In genomic region chr6:148398244-148398643, GRCh38 we compare ENCODE assay signal across 23 cellular contexts. TPM values are rescaled to one million over a fixed set of nuclear protein-coding genes. Genes with fewer than 3 reads are reported as not detected.
DNase-seq lines count a peak whose midpoint lies in the region; ATAC-seq and TF ChIP-seq lines count a peak whose summit lies in the region.
"Had no signal": no experiment of that assay in that cellular context is flagged by ENCODE, and none has a peak within 500 bp of the region (broad histone marks: within the 10 kb centered on the region; RNA-seq: fewer than 3 reads in every experiment).

No MANE protein-coding gene starts in this region.

- TF ChIP-seq CTCF in vagina (IDR thresholded peaks at IDR 0.05) (no peak), WTC11 (IDR thresholded peaks at IDR 0.05) (no peak)

- no peak overlapping the region for H3K4me3 ChIP-seq in vagina
- H3K4me3 ChIP-seq: BLaER1 treated with 17β-estradiol and CSF1 and Interleukin-3, amounts not matched to agents 10 nM and 100 nM; body of pancreas; GM23248; uterus had no signal

- no peaks in the 10 kb centered on the region for H3K27me3 ChIP-seq in vagina
- H3K27me3 ChIP-seq: BLaER1 treated with 17β-estradiol and CSF1 and Interleukin-3, amounts not matched to agents 10 nM and 100 nM; body of pancreas; uterus had no signal

- peaks cover 30% of the 10 kb centered on the region for H3K4me1 ChIP-seq in vagina
- H3K4me1 ChIP-seq: uterus had no signal

- H3K36me3 ChIP-seq in vagina = no peaks in the 10 kb centered on the region
- H3K36me3 ChIP-seq: BLaER1 treated with 17β-estradiol and CSF1 and Interleukin-3, amounts not matched to agents 10 nM and 100 nM; uterus had no signal

- H3K4me1 Mint-ChIP-seq in WTC11 = peaks cover 26% of the 10 kb centered on the region
- H3K4me1 Mint-ChIP-seq: activated CD8-positive, alpha-beta memory T cell treated with anti-CD3 and anti-CD28 coated beads, Interleukin-2, amount 10 ng/mL, durations not matched to agents 7 days and 5 days; activated naive CD8-positive, alpha-beta T cell treated with anti-CD3 and anti-CD28 coated beads, Interleukin-2, amount 10 ng/mL, durations not matched to agents 7 days and 5 days had no signal

- H3K9me3 Mint-ChIP-seq in WTC11 = no peaks in the 10 kb centered on the region
- H3K9me3 Mint-ChIP-seq: activated naive CD8-positive, alpha-beta T cell treated with anti-CD3 and anti-CD28 coated beads, Interleukin-2, amount 10 ng/mL, durations not matched to agents 7 days and 5 days; dendritic cell treated with granulocyte-macrophage colony-stimulating factor and Interleukin-4, amounts not matched to agents 40 ng/mL and 50 ng/mL, for 4 days; mesothelial cell of epicardium had no signal

- no peak overlapping the region for H3K4me3 Mint-ChIP-seq in WTC11
- H3K4me3 Mint-ChIP-seq: activated CD8-positive, alpha-beta memory T cell treated with anti-CD3 and anti-CD28 coated beads, Interleukin-2, amount 10 ng/mL, durations not matched to agents 7 days and 5 days; activated naive CD8-positive, alpha-beta T cell treated with anti-CD3 and anti-CD28 coated beads, Interleukin-2, amount 10 ng/mL, durations not matched to agents 7 days and 5 days; dendritic cell treated with granulocyte-macrophage colony-stimulating factor and Interleukin-4, amounts not matched to agents 40 ng/mL and 50 ng/mL, for 4 days; mesothelial cell of epicardium had no signal

- DNase-seq in left ventricle myocardium superior (no peak), cardiac septum (ENCODE audit: low spot score) (no peak), inferior parietal cortex (ENCODE audit: extremely low spot score) (peak; percentile 48), pulmonary artery endothelial cell (ENCODE audit: low read depth, low spot score) (peak; percentile 74), vagina (ENCODE audit: extremely low spot score in 2 of 2) (no peak), cerebellum (ENCODE audit: low spot score) (no peak), WTC11 (ENCODE audit: low spot score) (no peak), HK-2 (ENCODE audit: unreplicated experiment) (no peak)
- DNase-seq: activated CD4-positive, alpha-beta T cell treated with anti-CD3 and anti-CD28 coated beads for 4 hours; activated CD8-positive, alpha-beta memory T cell treated with anti-CD3 and anti-CD28 coated beads, Interleukin-2, amount 10 ng/mL, durations not matched to agents 7 days and 5 days; activated naive CD8-positive, alpha-beta T cell treated with anti-CD3 and anti-CD28 coated beads, Interleukin-2, amount 10 ng/mL, durations not matched to agents 7 days and 5 days; body of pancreas; glutamatergic neuron; GM23248; NCI-H1417; NCI-H524 treated with DMSO at 0.1 percent for 48 hours; right cardiac atrium; stimulated activated naive CD4-positive, alpha-beta T cell treated with Interleukin-2 at 50 U/mL for 16 hours; SW 1271; uterus had no signal

- peak; percentile 4 for ATAC-seq in left ventricle myocardium superior
- ATAC-seq in WTC11 = no peak
- ATAC-seq: activated CD8-positive, alpha-beta memory T cell treated with anti-CD3 and anti-CD28 coated beads, Interleukin-2, amount 10 ng/mL, durations not matched to agents 7 days and 5 days; body of pancreas had no signal

- H3K36me3 Mint-ChIP-seq in WTC11 = peaks cover 3% of the 10 kb centered on the region
- H3K36me3 Mint-ChIP-seq: activated CD8-positive, alpha-beta memory T cell treated with anti-CD3 and anti-CD28 coated beads, Interleukin-2, amount 10 ng/mL, durations not matched to agents 7 days and 5 days; activated naive CD8-positive, alpha-beta T cell treated with anti-CD3 and anti-CD28 coated beads, Interleukin-2, amount 10 ng/mL, durations not matched to agents 7 days and 5 days had no signal

- TF ChIP-seq POLR2A in vagina (IDR thresholded peaks at IDR 0.05) = no peak

- no peaks in the 10 kb centered on the region for H3K27me3 Mint-ChIP-seq in WTC11 (ENCODE audit: low read depth)
- H3K27me3 Mint-ChIP-seq: activated naive CD8-positive, alpha-beta T cell treated with anti-CD3 and anti-CD28 coated beads, Interleukin-2, amount 10 ng/mL, durations not matched to agents 7 days and 5 days had no signal

- CTCF ChIA-PET in WTC11 (lab: Charles Lee) = no interaction called here

- H3K9me3 ChIP-seq in vagina = no peaks in the 10 kb centered on the region
- H3K9me3 ChIP-seq: BLaER1 treated with 17β-estradiol and CSF1 and Interleukin-3, amounts not matched to agents 10 nM and 100 nM; body of pancreas; uterus had no signal

- intact Hi-C loops in left ventricle myocardium superior (cut with micrococcal nuclease) (no loop called here), cardiac septum (cut with DNase I) (loop anchor here (2.0 kb wide), 1 partner anchor 29 kb away; no protein-coding TSS in a partner anchor), vagina (cut with DNase I) (no loop called here)

- POLR2A ChIA-PET in WTC11 (lab: Charles Lee) = no interaction called here

- peak overlapping the region; percentile 29 for H3K27ac ChIP-seq in vagina
- H3K27ac ChIP-seq: BLaER1 treated with 17β-estradiol and CSF1 and Interleukin-3, amounts not matched to agents 10 nM and 100 nM; GM23248 had no signal

- no peak overlapping the region for H3K27ac Mint-ChIP-seq in WTC11
- H3K27ac Mint-ChIP-seq: activated CD8-positive, alpha-beta memory T cell treated with anti-CD3 and anti-CD28 coated beads, Interleukin-2, amount 10 ng/mL, durations not matched to agents 7 days and 5 days; activated naive CD8-positive, alpha-beta T cell treated with anti-CD3 and anti-CD28 coated beads, Interleukin-2, amount 10 ng/mL, durations not matched to agents 7 days and 5 days; dendritic cell treated with granulocyte-macrophage colony-stimulating factor and Interleukin-4, amounts not matched to agents 40 ng/mL and 50 ng/mL, for 4 days; mesothelial cell of epicardium had no signal

TF ChIP-seq in WTC11, 78 proteins besides CTCF, POLR2A, EP300 and RAD21 (continues in another document):
- TF ChIP-seq ELF4 (CRISPR knock-in tag; IDR thresholded peaks at IDR 0.05; ENCODE audit: low read depth) = no peak
- no peak for TF ChIP-seq ETV6 (CRISPR knock-in tag; IDR thresholded peaks at IDR 0.05)
- TF ChIP-seq E2F1 (CRISPR knock-in tag; IDR thresholded peaks at IDR 0.05) = no peak
- TF ChIP-seq ZNF219 (CRISPR knock-in tag; IDR thresholded peaks at IDR 0.05; ENCODE audit: borderline replicate concordance) = no peak
- no peak for TF ChIP-seq NR3C1 (CRISPR knock-in tag; conservative IDR thresholded peaks at IDR 0.05; ENCODE audit: low read depth)
- no peak for TF ChIP-seq OVOL2 (CRISPR knock-in tag; IDR thresholded peaks at IDR 0.05; ENCODE audit: borderline replicate concordance)
- no peak for TF ChIP-seq E2F5 (CRISPR knock-in tag; IDR thresholded peaks at IDR 0.05)
- TF ChIP-seq MAX (CRISPR knock-in tag; IDR thresholded peaks at IDR 0.05) = no peak
- TF ChIP-seq ZNF671 (CRISPR knock-in tag; IDR thresholded peaks at IDR 0.05) = no peak
- TF ChIP-seq ZNF281 (CRISPR knock-in tag; IDR thresholded peaks at IDR 0.05) = no peak

RNA-seq across cellular contexts. Expression of gene SASH1, which starts 55.6 kb away (rescaled TPM):
- total RNA-seq in left ventricle myocardium superior (31.8 TPM), cardiac septum (20.5 TPM), pulmonary artery endothelial cell (89.6 and 102 TPM in 2 replicates), vagina (86.4 TPM), cerebellum (34.3 TPM), WTC11 (2021) (21.7 to 27.4 TPM (median 24.0 TPM) in 3 replicates)
- total RNA-seq: activated naive CD8-positive, alpha-beta T cell treated with anti-CD3 and anti-CD28 coated beads, Interleukin-2, amount 10 ng/mL, durations not matched to agents 7 days and 5 days had no signal

Comparison
In these comparisons a context has a peak if more than half of its experiments do, and no peak if none do; other contexts are left out.
1. DNase-seq: peak in inferior parietal cortex (single experiment) and pulmonary artery endothelial cell (single experiment); none in left ventricle myocardium superior (single experiment), cardiac septum (single experiment), vagina (0 of 2), cerebellum (single experiment), WTC11 (single experiment) and HK-2 (single experiment).